ENCODE assay signal across 7 cellular contexts in genomic region chr17:57946798-57947358, GRCh38. TPM values are rescaled to one million over a fixed set of nuclear protein-coding genes. Genes with fewer than 3 reads are reported as not detected.
A peak's percentile ranks its signal among the peaks of the same experiment; 100 is the strongest.
DNase-seq lines count a peak whose midpoint lies in the region; ATAC-seq and TF ChIP-seq lines count a peak whose summit lies in the region.

No MANE protein-coding gene starts in this region.

- intact Hi-C loops in IMR-90 (cut with micrococcal nuclease), result no loop called here
- intact Hi-C loops in dendritic cell treated with granulocyte-macrophage colony-stimulating factor and Interleukin-4, amounts not matched to agents 40 ng/mL and 50 ng/mL, for 4 days (cut with micrococcal nuclease), result loop anchor here (5.0 kb wide), 1 partner anchor 45 kb away; no protein-coding TSS in a partner anchor
- intact Hi-C loops in transverse colon (cut with DNase I; ENCODE audit: low total_unique reads), result no loop called here

- no peaks in the 10 kb centered on the region for H3K36me3 ChIP-seq in IMR-90 (ENCODE audit: control insufficient read depth, insufficient read depth, low read length)
- H3K36me3 ChIP-seq in mesenchymal stem cell (ENCODE audit: control insufficient read depth in 1 of 2, insufficient read depth in 2 of 2, low read depth in 1 of 2, low read length in 2 of 2), result no peaks in the 10 kb centered on the region
- no peaks in the 10 kb centered on the region for H3K36me3 ChIP-seq in transverse colon

- H3K27ac Mint-ChIP-seq in dendritic cell treated with granulocyte-macrophage colony-stimulating factor and Interleukin-4, amounts not matched to agents 40 ng/mL and 50 ng/mL, for 4 days, result peak overlapping the region; percentile 87

- peak overlapping the region; percentile 96 for H2BK120ac ChIP-seq in IMR-90 (ENCODE audit: low read depth, low read length)
- no peak overlapping the region for H2BK120ac ChIP-seq in mesenchymal stem cell (ENCODE audit: low read depth, low read length)

- H3K27ac ChIP-seq in IMR-90 (ENCODE audit: insufficient read depth, low read length), result peak overlapping the region; percentile 15
- peak overlapping the region; percentile 98 for H3K27ac ChIP-seq in mesenchymal stem cell (ENCODE audit: low read length, poor library complexity, severe bottlenecking)
- H3K27ac ChIP-seq in transverse colon, result peak overlapping the region; percentile 91 to 99 (median 97)

- peaks cover 30% of the 10 kb centered on the region for H3K9me1 ChIP-seq in IMR-90 (ENCODE audit: insufficient read depth, low read length)

- H3K14ac ChIP-seq in IMR-90 (replicated peaks; ENCODE audit: low read depth, low read length) (peak overlapping the region; percentile 66), mesenchymal stem cell (ENCODE audit: low read length in 2 of 2) (no peak overlapping the region)

- H3K27me3 ChIP-seq in IMR-90 (ENCODE audit: control insufficient read depth, insufficient read depth, low read length) (no peaks in the 10 kb centered on the region), mesenchymal stem cell (ENCODE audit: control insufficient read depth in 1 of 2, insufficient read depth in 1 of 2, low read length in 2 of 2) (no peaks in the 10 kb centered on the region), transverse colon (no peaks in the 10 kb centered on the region)

- CTCF ChIA-PET in IMR-90 (lab: Yijun Ruan, JAX), result interaction anchor here (0.6 to 2.1 kb wide), 5 partner anchors 36 to 147 kb away, joined by 3 to 5 read pairs (median 3); no protein-coding TSS in a partner anchor

- peaks cover 75% of the 10 kb centered on the region for H3K4me1 Mint-ChIP-seq in dendritic cell treated with granulocyte-macrophage colony-stimulating factor and Interleukin-4, amounts not matched to agents 40 ng/mL and 50 ng/mL, for 4 days (ENCODE audit: low read depth)

- H3K79me1 ChIP-seq in IMR-90 (ENCODE audit: low read depth in 1 of 2, low read length in 2 of 2), result peaks cover 25 to 75% of the 10 kb centered on the region in 2 experiments
- H3K79me1 ChIP-seq in mesenchymal stem cell (replicated peaks; ENCODE audit: low read length, poor library complexity, severe bottlenecking), result peaks cover 3% of the 10 kb centered on the region

- ATAC-seq in GM21737 (IDR thresholded peaks at IDR 0.05; ENCODE audit: unreplicated experiment), result peak; percentile 84
- peak; percentile 35 for ATAC-seq in IMR-90 (ENCODE audit: low read depth)

- H2BK12ac ChIP-seq in mesenchymal stem cell (ENCODE audit: low read length in 2 of 2), result peak overlapping the region in 1 of 2 experiments; percentile 12

- TF ChIP-seq CTCF in GM12865 (IDR thresholded peaks at IDR 0.05; ENCODE audit: insufficient read depth, low read depth, low read length, missing control alignments) (no peak), IMR-90 (conservative IDR thresholded peaks at IDR 0.05; ENCODE audit: low read depth, low read length) (no peak), transverse colon (IDR thresholded peaks at IDR 0.05) (no peak)

- H3K27me3 Mint-ChIP-seq in dendritic cell treated with granulocyte-macrophage colony-stimulating factor and Interleukin-4, amounts not matched to agents 40 ng/mL and 50 ng/mL, for 4 days, result no peaks in the 10 kb centered on the region

- TF ChIP-seq EP300 in transverse colon (IDR thresholded peaks at IDR 0.05; ENCODE audit: low read depth), result no peak

- H2BK5ac ChIP-seq in IMR-90 (ENCODE audit: low read depth, low read length, poor library complexity, severe bottlenecking) (peak overlapping the region; percentile 36), mesenchymal stem cell (ENCODE audit: low read depth, low read length, poor library complexity, severe bottlenecking) (no peak overlapping the region)

- H2AK5ac ChIP-seq in IMR-90 (ENCODE audit: low read depth, low read length), result peak overlapping the region; percentile 79
- H2AK5ac ChIP-seq in mesenchymal stem cell (ENCODE audit: low read length, severe bottlenecking), result peak overlapping the region; percentile 78

- H2BK15ac ChIP-seq in IMR-90 (ENCODE audit: low read depth, low read length) (peak overlapping the region; percentile 83; the same call in 2 of the 3 replicates), mesenchymal stem cell (ENCODE audit: low read depth, poor library complexity, severe bottlenecking) (no peak overlapping the region)

- H2AK9ac ChIP-seq in IMR-90 (replicated peaks; ENCODE audit: low read depth, low read length, poor library complexity), result peak overlapping the region; percentile 70

- DNase-seq in GM12865 (ENCODE audit: low read depth) (peak; percentile 89), IMR-90 (peak; percentile 78), SW480 (ENCODE audit: low spot score) (peak; percentile 91), mesenchymal stem cell (peak; percentile 94), transverse colon (peak; percentile 67)

- BruUV-seq in IMR-90 (replicated peaks; lab: Mats Ljungman, UMichigan), result no TSS peak

- peak overlapping the region; percentile 21 for H3K4me3 ChIP-seq in GM12865 (ENCODE audit: low read depth, low read length)
- H3K4me3 ChIP-seq in IMR-90 (ENCODE audit: insufficient read depth, low read depth, low read length), result peak overlapping the region; percentile 2; the same call in 1 of the 2 replicates
- H3K4me3 ChIP-seq in mesenchymal stem cell (ENCODE audit: insufficient read depth in 1 of 2, low read depth in 1 of 2, low read length in 2 of 2), result peak overlapping the region in 1 of 2 experiments; percentile 78
- H3K4me3 ChIP-seq in transverse colon, result peak overlapping the region; percentile 14 to 41 (median 28)

- H3K36me3 Mint-ChIP-seq in dendritic cell treated with granulocyte-macrophage colony-stimulating factor and Interleukin-4, amounts not matched to agents 40 ng/mL and 50 ng/mL, for 4 days (ENCODE audit: low read depth), result peaks cover 9% of the 10 kb centered on the region

- H3K4me2 ChIP-seq in IMR-90 (ENCODE audit: low read depth, low read length), result peak overlapping the region; percentile 68
- no peak overlapping the region for H3K4me2 ChIP-seq in mesenchymal stem cell (ENCODE audit: low read length, poor library complexity, severe bottlenecking)

- peaks cover 5% of the 10 kb centered on the region; the same call in 1 of the 2 replicates for H4K20me1 ChIP-seq in IMR-90 (ENCODE audit: insufficient read depth, low read length)

- H2BK20ac ChIP-seq in IMR-90 (ENCODE audit: low read depth, low read length), result peak overlapping the region; percentile 58

- H3K9ac ChIP-seq in IMR-90 (ENCODE audit: low read depth, low read length) (peak overlapping the region; percentile 6; the same call in 1 of the 2 replicates), mesenchymal stem cell (ENCODE audit: low read length) (peak overlapping the region; percentile 85)

- TF ChIP-seq POLR2A in IMR-90 (IDR thresholded peaks at IDR 0.05; ENCODE audit: low read depth, low read length) (no peak), transverse colon (IDR thresholded peaks at IDR 0.05) (peak; percentile 36)

- no peak for TF ChIP-seq RAD21 in IMR-90 (IDR thresholded peaks at IDR 0.05; ENCODE audit: low read length)

- H2AFZ ChIP-seq in IMR-90 (replicated peaks; ENCODE audit: low read length, poor library complexity) (peak overlapping the region; percentile 55), mesenchymal stem cell (ENCODE audit: low read depth, low read length) (no peak overlapping the region)

- no peaks in the 10 kb centered on the region for H3K9me3 Mint-ChIP-seq in dendritic cell treated with granulocyte-macrophage colony-stimulating factor and Interleukin-4, amounts not matched to agents 40 ng/mL and 50 ng/mL, for 4 days

- POLR2A ChIA-PET in IMR-90 (lab: Charles Lee; ENCODE audit: unreplicated experiment), result interaction anchor here (0.5 to 0.7 kb wide), 5 partner anchors 8 to 68 kb away, joined by 3 to 7 read pairs (median 4); no protein-coding TSS in a partner anchor

- H3K4me1 ChIP-seq in IMR-90 (ENCODE audit: control insufficient read depth, insufficient read depth, low read length) (peaks cover 25% of the 10 kb centered on the region), mesenchymal stem cell (ENCODE audit: control insufficient read depth, insufficient read depth, low read depth, low read length) (peaks cover 31% of the 10 kb centered on the region), transverse colon (peaks cover 39 to 91% (median 66%) of the 10 kb centered on the region in 4 donors)

- dilution Hi-C loops in IMR-90 (cut with HindIII; ENCODE audit: low sequenced_read_pairs, unreplicated experiment), result no loop called here

- H4K5ac ChIP-seq in IMR-90 (ENCODE audit: low read depth, low read length), result peak overlapping the region; percentile 46; the same call in 1 of the 2 replicates

- H3K56ac ChIP-seq in IMR-90 (ENCODE audit: extremely low read depth, insufficient read depth, low read length), result peak overlapping the region; percentile 54; the same call in 1 of the 2 replicates

- no peaks in the 10 kb centered on the region for H3K9me3 ChIP-seq in IMR-90 (ENCODE audit: control insufficient read depth, insufficient read depth, low read length)
- no peaks in the 10 kb centered on the region for H3K9me3 ChIP-seq in mesenchymal stem cell (ENCODE audit: control insufficient read depth, low read length)
- H3K9me3 ChIP-seq in transverse colon, result no peaks in the 10 kb centered on the region

- H4K91ac ChIP-seq in IMR-90 (ENCODE audit: insufficient read depth, low read depth, low read length) (peak overlapping the region; percentile 84), mesenchymal stem cell (ENCODE audit: low read length) (no peak overlapping the region)

- H4K8ac ChIP-seq in IMR-90 (ENCODE audit: low read depth in 2 of 2, low read length in 2 of 2), result peak overlapping the region; percentile 22 to 67
- H4K8ac ChIP-seq in mesenchymal stem cell (ENCODE audit: low read length), result no peak overlapping the region

- H3K18ac ChIP-seq in IMR-90 (ENCODE audit: low read depth, low read length) (peak overlapping the region; percentile 4), mesenchymal stem cell (ENCODE audit: low read depth in 1 of 2, low read length in 2 of 2) (peak overlapping the region; percentile 26 to 67)

- WGBS in IMR-90 (ENCODE audit: extremely low coverage in 2 of 2, insufficient read length in 1 of 2), 2 experiments, result no CpG with 5 or more reads among the region's 10 CpGs
- WGBS in mesenchymal stem cell, result 73% methylated on average over 10 of the region's 10 CpGs
- WGBS in transverse colon (ENCODE audit: low coverage in 1 of 2), 2 donors, result 0 to 6% methylated on average over 5 to 10 of the region's 10 CpGs

- in situ Hi-C loops in IMR-90 (cut with MboI; ENCODE audit: low sequenced_read_pairs), result no loop called here
- in situ Hi-C loops in transverse colon (cut with MboI; ENCODE audit: low pct_ligation_motif_present in 1 of 4, low pct_unique_long_range_greater_than_20kb in 1 of 4, low sequenced_read_pairs in 3 of 4), result no loop called here

- H3K4ac ChIP-seq in IMR-90 (ENCODE audit: low read depth, low read length) (peak overlapping the region; percentile 91), mesenchymal stem cell (ENCODE audit: low read depth in 1 of 2, low read length in 2 of 2) (peak overlapping the region; percentile 20 to 39)

- H3K23ac ChIP-seq in IMR-90 (ENCODE audit: low read depth, low read length) (peak overlapping the region; percentile 74), mesenchymal stem cell (ENCODE audit: low read length in 2 of 2) (no peak overlapping the region)

- H3K4me3 Mint-ChIP-seq in dendritic cell treated with granulocyte-macrophage colony-stimulating factor and Interleukin-4, amounts not matched to agents 40 ng/mL and 50 ng/mL, for 4 days, result peak overlapping the region; percentile 77

RNA-seq across cellular contexts. Expression of gene CUEDC1, which starts 8.3 kb away (rescaled TPM):
- total RNA-seq in IMR-90 (2012; rRNA removed) (4.1 and 4.2 TPM in 2 replicates), transverse colon (10 to 100 TPM; 20.2 to 27.3 (median 24.6) TPM)
- polyA plus RNA-seq in IMR-90 (2012; rRNA removed), result 21.2 and 22.6 TPM in 2 replicates
- 16.0 and 18.8 TPM in 2 replicates for polyA plus RNA-seq in IMR-90 (2012; cell fraction: cytosol; rRNA removed)
- polyA plus RNA-seq in IMR-90 (2012; cell fraction: nucleus; rRNA removed; ENCODE audit: low replicate concordance), result 69.3 and 81.4 TPM in 2 replicates
- 23.1 TPM for polyA plus RNA-seq in mesenchymal stem cell (2013, experiment 1 of 2)
- polyA plus RNA-seq in mesenchymal stem cell (2013, experiment 2 of 2), result 22.1 TPM

RNA-seq across cellular contexts. Expression of gene VEZF1, which starts 41.2 kb away (rescaled TPM):
- total RNA-seq in IMR-90 (2012; rRNA removed) (40.3 and 42.1 TPM in 2 replicates), transverse colon (10 to 100 TPM; 44.0 to 65.1 (median 50.1) TPM)
- 21.1 and 22.4 TPM in 2 replicates for polyA plus RNA-seq in IMR-90 (2012; rRNA removed)
- 7.6 and 9.8 TPM in 2 replicates for polyA plus RNA-seq in IMR-90 (2012; cell fraction: cytosol; rRNA removed)
- polyA plus RNA-seq in IMR-90 (2012; cell fraction: nucleus; rRNA removed; ENCODE audit: low replicate concordance), result 11.5 and 37.6 TPM in 2 replicates
- polyA plus RNA-seq in mesenchymal stem cell (2013, experiment 1 of 2), result 45.1 TPM
- 43.6 TPM for polyA plus RNA-seq in mesenchymal stem cell (2013, experiment 2 of 2)

Comparison
In these comparisons a context has a peak if more than half of its experiments do, and no peak if none do; other contexts are left out.
1. H3K27ac ChIP-seq: peak in every context shown above with its lines; median percentile 98 in mesenchymal stem cell; 97 in transverse colon; 15 in IMR-90.